ENCODE assay signal across 8 cellular contexts in the genomic region with DNA sequence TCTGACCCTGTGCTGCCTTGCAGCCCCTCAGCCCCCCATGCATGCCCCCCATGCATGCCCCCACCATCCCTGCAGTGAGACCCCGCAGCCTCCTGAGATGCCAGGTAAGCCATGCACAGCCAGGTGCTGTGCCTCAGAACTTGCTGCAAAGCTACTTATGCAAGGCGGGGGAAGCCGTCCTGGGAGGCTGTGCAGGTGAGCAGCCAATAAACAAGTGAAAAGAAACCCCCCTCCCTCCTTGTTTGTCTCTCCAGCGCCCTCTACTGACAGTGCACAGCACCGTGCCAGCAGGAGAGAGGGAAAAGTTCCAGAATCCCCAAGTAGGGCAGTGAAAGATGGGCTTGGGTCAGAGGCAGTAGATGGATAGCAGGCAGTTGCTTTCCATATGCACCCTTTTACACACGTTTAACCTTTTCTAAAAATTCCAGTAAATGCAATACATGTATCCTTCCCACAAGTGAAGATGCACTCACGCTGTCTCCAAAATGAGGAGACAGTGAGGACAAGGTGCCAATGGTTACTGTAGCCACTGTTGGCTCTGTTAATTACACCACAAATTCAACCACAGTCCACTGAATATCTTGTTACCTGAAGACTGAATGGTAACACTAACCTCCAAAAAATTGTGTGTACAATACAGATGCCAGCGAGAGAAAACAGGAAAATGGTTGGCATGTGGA. TPM values are rescaled to one million over a fixed set of nuclear protein-coding genes. Genes with fewer than 3 reads are reported as not detected.
DNase-seq lines count a peak whose midpoint lies in the region; ATAC-seq, FAIRE-seq and TF ChIP-seq lines count a peak whose summit lies in the region.

No MANE protein-coding gene starts in this region.

- intact Hi-C loops in thyroid gland (cut with DNase I): loop anchor here (5.0 kb wide), 1 partner anchor 34 kb away; no protein-coding TSS in a partner anchor

- TF ChIP-seq CTCF in GM20000 (IDR thresholded peaks at IDR 0.05; ENCODE audit: extremely low read depth, missing control alignments) (peak; percentile 78), thyroid gland (IDR thresholded peaks at IDR 0.05) (peak in 5 of 6 experiments; percentile 25 to 68 (median 54))

- peaks cover 5 to 21% of the 10 kb centered on the region in 2 donors for H3K4me1 ChIP-seq in thyroid gland

- no peak for FAIRE-seq in urothelium cell line (lab: Jason Lieb, UNC)

- H3K27ac ChIP-seq in thyroid gland: no peak overlapping the region

- H3K27me3 ChIP-seq in thyroid gland: no peaks in the 10 kb centered on the region

- ATAC-seq in HG03439 (IDR thresholded peaks at IDR 0.05; ENCODE audit: unreplicated experiment): no peak

- no peak for TF ChIP-seq POLR2A in thyroid gland (IDR thresholded peaks at IDR 0.05)

- H3K36me3 ChIP-seq in thyroid gland: no peaks in the 10 kb centered on the region

- WGBS in thyroid gland, 2 donors: 34 to 35% methylated on average over 6 to 8 of the region's 8 CpGs

- DNase-seq in DMS79 (lab: John Stamatoyannopoulos, UW) (peak; percentile 72), GM20000 (ENCODE audit: low spot score) (peak; percentile 84), NCI-H1048 (lab: John Stamatoyannopoulos, UW) (peak; percentile 39), UCSD-AML1 (lab: John Stamatoyannopoulos, UW; ENCODE audit: unreplicated experiment) (peak; percentile 54), iPS-NIHi7 (ENCODE audit: extremely low spot score) (peak; percentile 89), thyroid gland (peak; percentile 43 to 53), urothelium cell line (ENCODE audit: low spot score) (no peak)

- no peaks in the 10 kb centered on the region for H3K9me3 ChIP-seq in thyroid gland

- no peak overlapping the region for H3K4me3 ChIP-seq in thyroid gland (replicated peaks in 1 of 3)

RNA-seq across cellular contexts. Expression of a gene that starts 18.0 kb away (rescaled TPM):
- 10 to 100 TPM; 28.6 to 37.2 (median 31.2) TPM for total RNA-seq in thyroid gland

RNA-seq across cellular contexts. Expression of a gene that starts 46.7 kb away (rescaled TPM):
- total RNA-seq in thyroid gland: under 1 TPM in 2 of 4 donors, not detected in 2; 0.44 to 0.78 TPM

RNA-seq across cellular contexts. Expression of a gene that starts 57.2 kb away (rescaled TPM):
- not detected for total RNA-seq in thyroid gland
